Comparison of ENCODE assay signal across 1 cellular context in genomic region chr10:71254834-71255539, GRCh38.
TF ChIP-seq lines count a peak whose summit lies in the region.

No MANE protein-coding gene starts in this region.

TF ChIP-seq in K562, 482 proteins besides CTCF, POLR2A, EP300 and RAD21 (continues in another document):
- TF ChIP-seq ATF2 (CRISPR knock-in tag; IDR thresholded peaks at IDR 0.05) (no peak), TAF7 (tag; IDR thresholded peaks at IDR 0.05) (no peak), PCBP1 (IDR thresholded peaks at IDR 0.05; ENCODE audit: low read depth, low read length, poor library complexity, severe bottlenecking) (no peak), HMGN3 (IDR thresholded peaks at IDR 0.05; ENCODE audit: borderline replicate concordance, extremely low read depth, insufficient read length, low read depth, low read length) (no peak), ATF1 (CRISPR knock-in tag; IDR thresholded peaks at IDR 0.05) (no peak), ATF1 (tag; IDR thresholded peaks at IDR 0.05) (0 out of 2 replicates have a peak, but pooled peaks have one; percentile 19), XRCC5 (IDR thresholded peaks at IDR 0.05; ENCODE audit: low read depth, low read length) (no peak), KDM2B (CRISPR knock-in tag; IDR thresholded peaks at IDR 0.05) (no peak), ATF4 (CRISPR knock-in tag; IDR thresholded peaks at IDR 0.05) (no peak), CC2D1A (IDR thresholded peaks at IDR 0.05) (no peak), SETDB1 (IDR thresholded peaks at IDR 0.05; ENCODE audit: low read length) (no peak), CEBPG (CRISPR knock-in tag; IDR thresholded peaks at IDR 0.05) (no peak), CEBPG (tag; conservative IDR thresholded peaks at IDR 0.05 in 1 of 2, IDR thresholded peaks at IDR 0.05 in 1 of 2) (0 out of 4 replicates have a peak, but pooled peaks of 1 of the 2 experiments have one; percentile 14), ZNF24 (IDR thresholded peaks at IDR 0.05) (no peak), CREB3 (tag; conservative IDR thresholded peaks at IDR 0.05; ENCODE audit: low read depth) (no peak), POLR3G (IDR thresholded peaks at IDR 0.05; ENCODE audit: extremely low read depth, insufficient read length, insufficient replicate concordance) (no peak), MAZ (CRISPR knock-in tag; conservative IDR thresholded peaks at IDR 0.05 in 1 of 2, IDR thresholded peaks at IDR 0.05 in 1 of 2) (0 out of 4 replicates have a peak, but pooled peaks of 1 of the 2 experiments have one; percentile 0), ATF7 (IDR thresholded peaks at IDR 0.05) (peak; percentile 70; the same call in 1 of the 2 replicates), UBTF (IDR thresholded peaks at IDR 0.05; ENCODE audit: borderline replicate concordance in 1 of 2, low read depth in 2 of 2, low read length in 2 of 2) (no peak), ZNF146 (CRISPR knock-in tag; IDR thresholded peaks at IDR 0.05; ENCODE audit: unreplicated experiment) (no peak), EZH2 (IDR thresholded peaks at IDR 0.05; ENCODE audit: borderline replicate concordance, low read depth, low read length) (no peak), STAT5B (CRISPR knock-in tag; IDR thresholded peaks at IDR 0.05) (no peak), SRF (CRISPR knock-in tag; IDR thresholded peaks at IDR 0.05) (peak in 1 of 2 experiments; percentile 36; a peak in 1 of 4 replicates), RB1 (IDR thresholded peaks at IDR 0.05; ENCODE audit: low read depth) (no peak)
- TF ChIP-seq, protein P1, sequence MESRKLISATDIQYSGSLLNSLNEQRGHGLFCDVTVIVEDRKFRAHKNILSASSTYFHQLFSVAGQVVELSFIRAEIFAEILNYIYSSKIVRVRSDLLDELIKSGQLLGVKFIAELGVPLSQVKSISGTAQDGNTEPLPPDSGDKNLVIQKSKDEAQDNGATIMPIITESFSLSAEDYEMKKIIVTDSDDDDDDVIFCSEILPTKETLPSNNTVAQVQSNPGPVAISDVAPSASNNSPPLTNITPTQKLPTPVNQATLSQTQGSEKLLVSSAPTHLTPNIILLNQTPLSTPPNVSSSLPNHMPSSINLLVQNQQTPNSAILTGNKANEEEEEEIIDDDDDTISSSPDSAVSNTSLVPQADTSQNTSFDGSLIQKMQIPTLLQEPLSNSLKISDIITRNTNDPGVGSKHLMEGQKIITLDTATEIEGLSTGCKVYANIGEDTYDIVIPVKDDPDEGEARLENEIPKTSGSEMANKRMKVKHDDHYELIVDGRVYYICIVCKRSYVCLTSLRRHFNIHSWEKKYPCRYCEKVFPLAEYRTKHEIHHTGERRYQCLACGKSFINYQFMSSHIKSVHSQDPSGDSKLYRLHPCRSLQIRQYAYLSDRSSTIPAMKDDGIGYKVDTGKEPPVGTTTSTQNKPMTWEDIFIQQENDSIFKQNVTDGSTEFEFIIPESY (CRISPR knock-in tag; IDR thresholded peaks at IDR 0.05): no peak
- TF ChIP-seq, protein P2, sequence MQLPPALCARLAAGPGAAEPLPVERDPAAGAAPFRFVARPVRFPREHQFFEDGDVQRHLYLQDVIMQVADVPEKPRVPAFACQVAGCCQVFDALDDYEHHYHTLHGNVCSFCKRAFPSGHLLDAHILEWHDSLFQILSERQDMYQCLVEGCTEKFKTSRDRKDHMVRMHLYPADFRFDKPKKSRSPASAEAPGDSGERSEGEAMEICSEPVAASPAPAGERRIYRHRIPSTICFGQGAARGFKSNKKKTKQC (CRISPR knock-in tag; IDR thresholded peaks at IDR 0.05): no peak
- TF ChIP-seq, protein P3, sequence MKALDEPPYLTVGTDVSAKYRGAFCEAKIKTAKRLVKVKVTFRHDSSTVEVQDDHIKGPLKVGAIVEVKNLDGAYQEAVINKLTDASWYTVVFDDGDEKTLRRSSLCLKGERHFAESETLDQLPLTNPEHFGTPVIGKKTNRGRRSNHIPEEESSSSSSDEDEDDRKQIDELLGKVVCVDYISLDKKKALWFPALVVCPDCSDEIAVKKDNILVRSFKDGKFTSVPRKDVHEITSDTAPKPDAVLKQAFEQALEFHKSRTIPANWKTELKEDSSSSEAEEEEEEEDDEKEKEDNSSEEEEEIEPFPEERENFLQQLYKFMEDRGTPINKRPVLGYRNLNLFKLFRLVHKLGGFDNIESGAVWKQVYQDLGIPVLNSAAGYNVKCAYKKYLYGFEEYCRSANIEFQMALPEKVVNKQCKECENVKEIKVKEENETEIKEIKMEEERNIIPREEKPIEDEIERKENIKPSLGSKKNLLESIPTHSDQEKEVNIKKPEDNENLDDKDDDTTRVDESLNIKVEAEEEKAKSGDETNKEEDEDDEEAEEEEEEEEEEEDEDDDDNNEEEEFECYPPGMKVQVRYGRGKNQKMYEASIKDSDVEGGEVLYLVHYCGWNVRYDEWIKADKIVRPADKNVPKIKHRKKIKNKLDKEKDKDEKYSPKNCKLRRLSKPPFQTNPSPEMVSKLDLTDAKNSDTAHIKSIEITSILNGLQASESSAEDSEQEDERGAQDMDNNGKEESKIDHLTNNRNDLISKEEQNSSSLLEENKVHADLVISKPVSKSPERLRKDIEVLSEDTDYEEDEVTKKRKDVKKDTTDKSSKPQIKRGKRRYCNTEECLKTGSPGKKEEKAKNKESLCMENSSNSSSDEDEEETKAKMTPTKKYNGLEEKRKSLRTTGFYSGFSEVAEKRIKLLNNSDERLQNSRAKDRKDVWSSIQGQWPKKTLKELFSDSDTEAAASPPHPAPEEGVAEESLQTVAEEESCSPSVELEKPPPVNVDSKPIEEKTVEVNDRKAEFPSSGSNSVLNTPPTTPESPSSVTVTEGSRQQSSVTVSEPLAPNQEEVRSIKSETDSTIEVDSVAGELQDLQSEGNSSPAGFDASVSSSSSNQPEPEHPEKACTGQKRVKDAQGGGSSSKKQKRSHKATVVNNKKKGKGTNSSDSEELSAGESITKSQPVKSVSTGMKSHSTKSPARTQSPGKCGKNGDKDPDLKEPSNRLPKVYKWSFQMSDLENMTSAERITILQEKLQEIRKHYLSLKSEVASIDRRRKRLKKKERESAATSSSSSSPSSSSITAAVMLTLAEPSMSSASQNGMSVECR (CRISPR knock-in tag; IDR thresholded peaks at IDR 0.05): no peak
- TF ChIP-seq, protein P4, sequence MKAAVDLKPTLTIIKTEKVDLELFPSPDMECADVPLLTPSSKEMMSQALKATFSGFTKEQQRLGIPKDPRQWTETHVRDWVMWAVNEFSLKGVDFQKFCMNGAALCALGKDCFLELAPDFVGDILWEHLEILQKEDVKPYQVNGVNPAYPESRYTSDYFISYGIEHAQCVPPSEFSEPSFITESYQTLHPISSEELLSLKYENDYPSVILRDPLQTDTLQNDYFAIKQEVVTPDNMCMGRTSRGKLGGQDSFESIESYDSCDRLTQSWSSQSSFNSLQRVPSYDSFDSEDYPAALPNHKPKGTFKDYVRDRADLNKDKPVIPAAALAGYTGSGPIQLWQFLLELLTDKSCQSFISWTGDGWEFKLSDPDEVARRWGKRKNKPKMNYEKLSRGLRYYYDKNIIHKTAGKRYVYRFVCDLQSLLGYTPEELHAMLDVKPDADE (conservative IDR thresholded peaks at IDR 0.05; ENCODE audit: control insufficient read depth, low read depth, low read length): no peak
- TF ChIP-seq, protein P5, sequence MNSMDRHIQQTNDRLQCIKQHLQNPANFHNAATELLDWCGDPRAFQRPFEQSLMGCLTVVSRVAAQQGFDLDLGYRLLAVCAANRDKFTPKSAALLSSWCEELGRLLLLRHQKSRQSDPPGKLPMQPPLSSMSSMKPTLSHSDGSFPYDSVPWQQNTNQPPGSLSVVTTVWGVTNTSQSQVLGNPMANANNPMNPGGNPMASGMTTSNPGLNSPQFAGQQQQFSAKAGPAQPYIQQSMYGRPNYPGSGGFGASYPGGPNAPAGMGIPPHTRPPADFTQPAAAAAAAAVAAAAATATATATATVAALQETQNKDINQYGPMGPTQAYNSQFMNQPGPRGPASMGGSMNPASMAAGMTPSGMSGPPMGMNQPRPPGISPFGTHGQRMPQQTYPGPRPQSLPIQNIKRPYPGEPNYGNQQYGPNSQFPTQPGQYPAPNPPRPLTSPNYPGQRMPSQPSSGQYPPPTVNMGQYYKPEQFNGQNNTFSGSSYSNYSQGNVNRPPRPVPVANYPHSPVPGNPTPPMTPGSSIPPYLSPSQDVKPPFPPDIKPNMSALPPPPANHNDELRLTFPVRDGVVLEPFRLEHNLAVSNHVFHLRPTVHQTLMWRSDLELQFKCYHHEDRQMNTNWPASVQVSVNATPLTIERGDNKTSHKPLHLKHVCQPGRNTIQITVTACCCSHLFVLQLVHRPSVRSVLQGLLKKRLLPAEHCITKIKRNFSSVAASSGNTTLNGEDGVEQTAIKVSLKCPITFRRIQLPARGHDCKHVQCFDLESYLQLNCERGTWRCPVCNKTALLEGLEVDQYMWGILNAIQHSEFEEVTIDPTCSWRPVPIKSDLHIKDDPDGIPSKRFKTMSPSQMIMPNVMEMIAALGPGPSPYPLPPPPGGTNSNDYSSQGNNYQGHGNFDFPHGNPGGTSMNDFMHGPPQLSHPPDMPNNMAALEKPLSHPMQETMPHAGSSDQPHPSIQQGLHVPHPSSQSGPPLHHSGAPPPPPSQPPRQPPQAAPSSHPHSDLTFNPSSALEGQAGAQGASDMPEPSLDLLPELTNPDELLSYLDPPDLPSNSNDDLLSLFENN (IDR thresholded peaks at IDR 0.05; ENCODE audit: low read depth in 2 of 2, low read length in 2 of 2): no peak
- TF ChIP-seq, protein P6, sequence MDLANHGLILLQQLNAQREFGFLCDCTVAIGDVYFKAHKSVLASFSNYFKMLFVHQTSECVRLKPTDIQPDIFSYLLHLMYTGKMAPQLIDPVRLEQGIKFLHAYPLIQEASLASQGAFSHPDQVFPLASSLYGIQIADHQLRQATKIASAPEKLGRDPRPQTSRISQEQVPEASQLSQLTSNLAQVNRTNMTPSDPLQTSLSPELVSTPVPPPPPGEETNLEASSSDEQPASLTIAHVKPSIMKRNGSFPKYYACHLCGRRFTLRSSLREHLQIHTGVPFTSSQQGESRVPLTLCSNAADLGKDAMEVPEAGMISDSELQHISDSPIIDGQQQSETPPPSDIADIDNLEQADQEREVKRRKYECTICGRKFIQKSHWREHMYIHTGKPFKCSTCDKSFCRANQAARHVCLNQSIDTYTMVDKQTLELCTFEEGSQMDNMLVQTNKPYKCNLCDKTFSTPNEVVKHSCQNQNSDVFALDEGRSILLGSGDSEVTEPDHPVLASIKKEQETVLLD (IDR thresholded peaks at IDR 0.05): no peak
- TF ChIP-seq, protein P7, sequence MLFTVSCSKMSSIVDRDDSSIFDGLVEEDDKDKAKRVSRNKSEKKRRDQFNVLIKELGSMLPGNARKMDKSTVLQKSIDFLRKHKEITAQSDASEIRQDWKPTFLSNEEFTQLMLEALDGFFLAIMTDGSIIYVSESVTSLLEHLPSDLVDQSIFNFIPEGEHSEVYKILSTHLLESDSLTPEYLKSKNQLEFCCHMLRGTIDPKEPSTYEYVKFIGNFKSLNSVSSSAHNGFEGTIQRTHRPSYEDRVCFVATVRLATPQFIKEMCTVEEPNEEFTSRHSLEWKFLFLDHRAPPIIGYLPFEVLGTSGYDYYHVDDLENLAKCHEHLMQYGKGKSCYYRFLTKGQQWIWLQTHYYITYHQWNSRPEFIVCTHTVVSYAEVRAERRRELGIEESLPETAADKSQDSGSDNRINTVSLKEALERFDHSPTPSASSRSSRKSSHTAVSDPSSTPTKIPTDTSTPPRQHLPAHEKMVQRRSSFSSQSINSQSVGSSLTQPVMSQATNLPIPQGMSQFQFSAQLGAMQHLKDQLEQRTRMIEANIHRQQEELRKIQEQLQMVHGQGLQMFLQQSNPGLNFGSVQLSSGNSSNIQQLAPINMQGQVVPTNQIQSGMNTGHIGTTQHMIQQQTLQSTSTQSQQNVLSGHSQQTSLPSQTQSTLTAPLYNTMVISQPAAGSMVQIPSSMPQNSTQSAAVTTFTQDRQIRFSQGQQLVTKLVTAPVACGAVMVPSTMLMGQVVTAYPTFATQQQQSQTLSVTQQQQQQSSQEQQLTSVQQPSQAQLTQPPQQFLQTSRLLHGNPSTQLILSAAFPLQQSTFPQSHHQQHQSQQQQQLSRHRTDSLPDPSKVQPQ (CRISPR knock-in tag; IDR thresholded peaks at IDR 0.05; ENCODE audit: borderline replicate concordance): no peak
